ENCODE assay signal across 1 cellular context in the genomic region with DNA sequence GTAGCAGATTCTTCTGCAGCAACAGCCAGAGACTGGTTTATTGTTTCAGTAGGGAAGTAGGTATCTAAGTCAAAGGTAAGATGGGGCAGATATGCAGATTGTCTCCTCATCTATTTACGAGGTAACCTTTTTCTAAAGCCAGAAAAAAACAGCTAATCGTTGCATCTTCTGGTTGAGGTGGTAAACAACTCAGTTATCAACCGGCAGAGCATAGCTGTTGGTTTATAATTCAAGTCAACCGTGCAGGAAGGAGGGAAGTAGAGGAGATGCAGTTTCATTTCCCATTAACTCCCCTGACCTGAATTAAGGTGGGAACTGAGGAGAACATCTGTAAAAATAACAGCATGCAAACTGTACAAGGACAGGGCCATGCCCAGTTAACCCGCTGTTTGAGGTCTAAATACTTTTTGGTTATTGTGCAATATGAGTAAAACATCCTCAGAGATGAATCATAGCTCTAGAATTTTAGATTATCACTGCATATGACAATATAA.
TF ChIP-seq lines count a peak whose summit lies in the region.

No MANE protein-coding gene starts in this region.

TF ChIP-seq in IMR-90, 13 proteins besides CTCF, POLR2A, EP300 and RAD21:
- no peak for TF ChIP-seq CHD1 (IDR thresholded peaks at IDR 0.05; ENCODE audit: low read depth, low read length)
- TF ChIP-seq CEBPB (IDR thresholded peaks at IDR 0.05; ENCODE audit: low read depth, low read length): peak; percentile 99
- TF ChIP-seq FOS (IDR thresholded peaks at IDR 0.05; ENCODE audit: low read depth, low read length): peak; percentile 39; the same call in 1 of the 2 replicates
